ENCODE assay signal across 10 cellular contexts in the genomic region with DNA sequence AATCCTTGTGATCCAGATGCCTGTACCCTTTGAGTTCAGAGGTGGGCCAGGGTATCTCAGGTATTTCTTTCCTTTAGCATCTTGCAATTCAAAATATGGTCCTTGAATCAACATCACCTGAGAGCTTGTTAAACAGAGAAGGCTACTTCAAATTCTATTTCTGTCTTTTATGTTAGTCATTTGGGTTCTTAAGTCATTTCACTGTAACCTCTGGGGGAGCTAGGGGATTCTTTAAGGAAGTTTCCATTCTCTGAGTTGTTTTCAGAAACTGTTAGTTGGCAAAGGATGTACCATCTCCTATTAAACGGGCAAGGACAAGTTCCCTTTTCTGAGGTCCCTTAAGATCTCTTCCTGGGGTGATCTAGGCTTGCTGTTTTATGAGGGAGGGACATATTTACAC. TPM values are rescaled to one million over a fixed set of nuclear protein-coding genes. Genes with fewer than 3 reads are reported as not detected.
DNase-seq lines count a peak whose midpoint lies in the region; ATAC-seq and TF ChIP-seq lines count a peak whose summit lies in the region.
"Had no signal": no experiment of that assay in that cellular context is flagged by ENCODE, and none has a peak within 500 bp of the region (broad histone marks: within the 10 kb centered on the region; RNA-seq: fewer than 3 reads in every experiment).

No MANE protein-coding gene starts in this region.

- in situ Hi-C loops in GM13976 (cut with MboI; ENCODE audit: low sequenced_read_pairs, unreplicated experiment), result no loop called here

- peak; percentile 28 for ATAC-seq in HG03565 (IDR thresholded peaks at IDR 0.05; ENCODE audit: unreplicated experiment)

- H3K36me3 Mint-ChIP-seq in activated naive CD4-positive, alpha-beta T cell treated with anti-CD3 and anti-CD28 coated beads for 36 hours (ENCODE audit: low read depth), result peaks cover 72% of the 10 kb centered on the region

- H3K27ac ChIP-seq in caudate nucleus (ENCODE audit: low read depth, low read length) (peak overlapping the region; percentile 40), substantia nigra (ENCODE audit: low read depth, low read length, poor library complexity, severe bottlenecking) (peak overlapping the region; percentile 42)
- H3K27ac ChIP-seq: C4-2B had no signal

- peaks cover 56% of the 10 kb centered on the region for H3K4me1 Mint-ChIP-seq in activated naive CD4-positive, alpha-beta T cell treated with anti-CD3 and anti-CD28 coated beads for 36 hours (ENCODE audit: low read depth)

- CTCF ChIA-PET in activated naive CD4-positive, alpha-beta T cell treated with anti-CD3 and anti-CD28 coated beads for 36 hours (lab: Charles Lee), result interaction anchor here (0.7 to 4.6 kb wide), 6 partner anchors 10 to 100 kb away, joined by 3 to 56 read pairs (median 8); a partner anchor contains a TSS

- H3K27me3 Mint-ChIP-seq in activated naive CD4-positive, alpha-beta T cell treated with anti-CD3 and anti-CD28 coated beads for 36 hours (ENCODE audit: low read depth), result no peaks in the 10 kb centered on the region

- TF ChIP-seq CTCF in GM13976 (IDR thresholded peaks at IDR 0.05; ENCODE audit: borderline replicate concordance, control extremely low read depth, extremely low read depth, insufficient read depth, missing control alignments), result no peak

- peak overlapping the region; percentile 76 for H3K4me3 Mint-ChIP-seq in activated naive CD4-positive, alpha-beta T cell treated with anti-CD3 and anti-CD28 coated beads for 36 hours

- no peak for DNase-seq in activated naive CD4-positive, alpha-beta T cell treated with anti-CD3 and anti-CD28 coated beads for 36 hours
- DNase-seq in activated naive CD4-positive, alpha-beta T cell treated with Interleukin-2 at 50 U/mL for 16 hours, result no peak
- DNase-seq in caudate nucleus (lab: John Stamatoyannopoulos, UW) (no peak), substantia nigra (lab: John Stamatoyannopoulos, UW) (no peak), GM13976 (ENCODE audit: low spot score) (no peak), NCI-H1048 (lab: John Stamatoyannopoulos, UW) (no peak), NCI-H2081 treated with DMSO at 0.1 percent for 48 hours (lab: John Stamatoyannopoulos, UW) (no peak)
- DNase-seq: NCI-H2227 treated with DMSO at 0.1 percent for 48 hours had no signal

- intact Hi-C loops in activated naive CD4-positive, alpha-beta T cell treated with anti-CD3 and anti-CD28 coated beads for 36 hours (cut with micrococcal nuclease), result loop anchor here (1.0 kb wide), 2 partner anchors 19 to 61 kb away; a partner anchor contains a TSS

- H3K9me3 Mint-ChIP-seq in activated naive CD4-positive, alpha-beta T cell treated with anti-CD3 and anti-CD28 coated beads for 36 hours, result no peaks in the 10 kb centered on the region

- peak overlapping the region; percentile 96 for H3K27ac Mint-ChIP-seq in activated naive CD4-positive, alpha-beta T cell treated with anti-CD3 and anti-CD28 coated beads for 36 hours

RNA-seq across cellular contexts. Expression of a gene that starts 16.6 kb away (rescaled TPM):
- 100 to 1,000 TPM; 214 to 222 TPM for total RNA-seq in activated naive CD4-positive, alpha-beta T cell treated with anti-CD3 and anti-CD28 coated beads for 36 hours

RNA-seq across cellular contexts. Expression of a gene that starts 50.4 kb away (rescaled TPM):
- 10 to 100 TPM; 22.0 to 22.1 TPM for total RNA-seq in activated naive CD4-positive, alpha-beta T cell treated with anti-CD3 and anti-CD28 coated beads for 36 hours
